ENCODE assay signal across 8 cellular contexts in the genomic region with DNA sequence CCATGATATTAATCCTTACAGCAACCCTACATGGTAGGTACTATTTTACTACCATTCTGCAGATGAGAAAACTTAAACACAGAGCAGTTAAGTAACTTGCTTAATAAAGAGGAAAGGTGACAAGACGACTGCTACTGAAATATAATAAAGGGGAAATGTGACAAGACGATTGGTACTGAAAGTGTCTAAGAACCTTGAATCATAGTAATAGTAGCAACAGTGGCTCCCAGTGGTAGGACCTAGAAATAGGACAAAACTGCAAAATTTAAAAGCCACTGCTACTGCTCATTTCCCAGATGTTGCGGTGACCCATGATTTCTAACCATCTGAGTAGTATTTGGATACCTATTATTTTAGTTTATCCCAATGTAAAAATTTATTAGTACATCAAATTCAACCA.
DNase-seq lines count a peak whose midpoint lies in the region; ATAC-seq and TF ChIP-seq lines count a peak whose summit lies in the region.

No MANE protein-coding gene starts in this region.

- TF ChIP-seq CTCF in chondrocyte (IDR thresholded peaks at IDR 0.05) (peak; percentile 74), thyroid gland (IDR thresholded peaks at IDR 0.05) (no peak)

- no peak overlapping the region for H3K4me3 Mint-ChIP-seq in chondrocyte (ENCODE audit: unreplicated experiment)

- no peaks in the 10 kb centered on the region for H3K4me1 Mint-ChIP-seq in chondrocyte (ENCODE audit: low read depth)

- no peaks in the 10 kb centered on the region for H3K27me3 ChIP-seq in thyroid gland

- peak; percentile 28 for DNase-seq in AG20443 (ENCODE audit: low spot score)
- DNase-seq in chondrocyte (ENCODE audit: low spot score), result no peak
- no peak for DNase-seq in thyroid gland
- DNase-seq in stimulated activated CD4-positive, alpha-beta T cell treated with anti-CD3 and anti-CD28 coated beads, Interleukin-12 subunit alpha, Interleukin-12 subunit beta, amount 100 ng/mL, for 4 hours, result no peak
- DNase-seq in left colon, result no peak
- DNase-seq in mucosa of gallbladder (ENCODE audit: low spot score), result no peak

- intact Hi-C loops in thyroid gland (cut with DNase I), result no loop called here
- intact Hi-C loops in left colon (cut with DNase I, micrococcal nuclease), result no loop called here

- no peak overlapping the region for H3K27ac Mint-ChIP-seq in chondrocyte (ENCODE audit: unreplicated experiment)

- no peaks in the 10 kb centered on the region for H3K9me3 ChIP-seq in thyroid gland

- peaks cover 4% of the 10 kb centered on the region for H3K9me3 Mint-ChIP-seq in chondrocyte (ENCODE audit: low read depth)

- 44 to 45% methylated on average over 3 of the region's 3 CpGs for WGBS in thyroid gland, 2 donors

- no peaks in the 10 kb centered on the region for H3K4me1 ChIP-seq in thyroid gland

- H3K4me3 ChIP-seq in thyroid gland (replicated peaks in 1 of 3), result no peak overlapping the region

- peaks cover 3% of the 10 kb centered on the region for H3K27me3 Mint-ChIP-seq in chondrocyte (ENCODE audit: low read depth)

- no peaks in the 10 kb centered on the region for H3K36me3 ChIP-seq in thyroid gland

- H3K27ac ChIP-seq in thyroid gland, result no peak overlapping the region

- ATAC-seq in GM19395 (IDR thresholded peaks at IDR 0.05; ENCODE audit: unreplicated experiment), result peak; percentile 72
- peak; percentile 75 for ATAC-seq in HG03442 (IDR thresholded peaks at IDR 0.05; ENCODE audit: unreplicated experiment)
- no peak for ATAC-seq in left colon

- no peak for TF ChIP-seq POLR2A in thyroid gland (IDR thresholded peaks at IDR 0.05)

- no peaks in the 10 kb centered on the region for H3K36me3 Mint-ChIP-seq in chondrocyte (ENCODE audit: low read depth)
